Comparison of ENCODE assay signal across 26 cellular contexts in genomic region chr3:108404409-108404808, GRCh38.
DNase-seq lines count a peak whose midpoint lies in the region; ATAC-seq, FAIRE-seq and TF ChIP-seq lines count a peak whose summit lies in the region.
"Had no signal": no experiment of that assay in that cellular context is flagged by ENCODE, and none has a peak within 500 bp of the region (broad histone marks: within the 10 kb centered on the region; RNA-seq: fewer than 3 reads in every experiment).

No MANE protein-coding gene starts in this region.

- H2BK5ac ChIP-seq in mesendoderm (ENCODE audit: low read length), result no peak overlapping the region

- no peak for FAIRE-seq in astrocyte (lab: Jason Lieb, UNC)
- FAIRE-seq: HTR-8/SVneo had no signal

- H3K4me1 Mint-ChIP-seq in HFFc6 (ENCODE audit: low read depth), result peaks cover 41% of the 10 kb centered on the region
- peaks cover 27% of the 10 kb centered on the region for H3K4me1 Mint-ChIP-seq in astrocyte (ENCODE audit: low read depth, unreplicated experiment)
- H3K4me1 Mint-ChIP-seq in activated naive CD8-positive, alpha-beta T cell treated with anti-CD3 and anti-CD28 coated beads for 36 hours, result peaks cover 6% of the 10 kb centered on the region
- H3K4me1 Mint-ChIP-seq in activated CD8-positive, alpha-beta T cell treated with anti-CD3 and anti-CD28 coated beads for 36 hours (ENCODE audit: low read depth), result no peaks in the 10 kb centered on the region

- no peak overlapping the region for H3K9ac ChIP-seq in astrocyte (ENCODE audit: low read length)
- H3K9ac ChIP-seq in mesendoderm (ENCODE audit: low read length), result no peak overlapping the region

- no peaks in the 10 kb centered on the region for H3K36me3 ChIP-seq in astrocyte (ENCODE audit: insufficient read depth, low read length)
- no peaks in the 10 kb centered on the region for H3K36me3 ChIP-seq in mesendoderm (ENCODE audit: control insufficient read depth, insufficient read depth, low read length)
- H3K36me3 ChIP-seq: thoracic aorta had no signal

- H2AK5ac ChIP-seq in mesendoderm (ENCODE audit: low read length), result no peak overlapping the region

- no peak overlapping the region for H3K4ac ChIP-seq in mesendoderm (ENCODE audit: low read depth, low read length)

- no peak overlapping the region for H2BK15ac ChIP-seq in mesendoderm (replicated peaks; ENCODE audit: low read depth)

- H3K4me3 Mint-ChIP-seq in HFFc6, result no peak overlapping the region
- no peak overlapping the region for H3K4me3 Mint-ChIP-seq in astrocyte (ENCODE audit: unreplicated experiment)
- no peak overlapping the region for H3K4me3 Mint-ChIP-seq in activated naive CD8-positive, alpha-beta T cell treated with anti-CD3 and anti-CD28 coated beads for 36 hours
- no peak overlapping the region for H3K4me3 Mint-ChIP-seq in activated CD8-positive, alpha-beta T cell treated with anti-CD3 and anti-CD28 coated beads for 36 hours
- H3K4me3 Mint-ChIP-seq: CD4-positive, alpha-beta memory T cell; natural killer cell treated with Interleukin-12 subunit alpha and Interleukin-12 subunit beta and Interleukin-15 and Interleukin-18, amount 100 ng/mL, for 72 hours had no signal

- no peak overlapping the region for H4K8ac ChIP-seq in mesendoderm (ENCODE audit: low read depth, low read length)

- WGBS in mesendoderm (ENCODE audit: extremely low coverage, insufficient coverage, low lambda C conversion rate), result no CpG with 5 or more reads among the region's 2 CpGs

- peak; percentile 53 for DNase-seq in D341Med (ENCODE audit: low spot score)
- DNase-seq in HFFc6, result no peak
- DNase-seq in astrocyte (ENCODE audit: low read depth), result peak; percentile 22
- peak; percentile 45 for DNase-seq in mesendoderm
- no peak for DNase-seq in left lobe of liver (ENCODE audit: low spot score)
- no peak for DNase-seq in RKO (ENCODE audit: low spot score)
- no peak for DNase-seq in activated naive CD8-positive, alpha-beta T cell treated with anti-CD3 and anti-CD28 coated beads for 36 hours
- no peak for DNase-seq in activated CD8-positive, alpha-beta T cell treated with anti-CD3 and anti-CD28 coated beads for 36 hours
- DNase-seq: activated CD4-positive, alpha-beta T cell treated with anti-CD3 and anti-CD28 coated beads, Interleukin-2, amount 50 U/mL, for 1 hour; activated CD8-positive, alpha-beta memory T cell treated with anti-CD3 and anti-CD28 coated beads, Interleukin-2, amount 50 U/mL, for 4 hours; CD4-positive, alpha-beta memory T cell; DMS79; dorsolateral prefrontal cortex; foreskin melanocyte; Karpas-422; NCI-H2029 treated with DMSO at 0.1 percent for 48 hours; NCI-H526; posterior cingulate gyrus; Right ventricle myocardium superior; stimulated activated CD4-positive, alpha-beta T cell treated with anti-CD3 and anti-CD28 coated beads, Interleukin-2, amount 100 ng/mL, for 24 hours; stimulated activated naive CD4-positive, alpha-beta T cell; T-helper 1 cell had no signal

- no peak for ATAC-seq in left lobe of liver
- ATAC-seq in activated CD8-positive, alpha-beta T cell treated with anti-CD3 and anti-CD28 coated beads for 36 hours, result no peak
- ATAC-seq: natural killer cell treated with Interleukin-12 subunit alpha and Interleukin-12 subunit beta and Interleukin-15 and Interleukin-18, amount 100 ng/mL, for 72 hours had no signal

- H3K4me2 ChIP-seq in astrocyte (ENCODE audit: low read length) (peak overlapping the region; percentile 21), mesendoderm (ENCODE audit: low read length) (no peak overlapping the region)

- intact Hi-C loops in activated CD8-positive, alpha-beta T cell treated with anti-CD3 and anti-CD28 coated beads for 36 hours (cut with micrococcal nuclease), result loop anchor here (10.0 kb wide), 1 partner anchor 250 kb away; no protein-coding TSS in a partner anchor

- H3K4me3 ChIP-seq in astrocyte (ENCODE audit: insufficient read depth, low read depth, low read length), result no peak overlapping the region
- no peak overlapping the region for H3K4me3 ChIP-seq in mesendoderm (ENCODE audit: low read length)
- H3K4me3 ChIP-seq: dorsolateral prefrontal cortex, thoracic aorta had no signal

- H3K27ac Mint-ChIP-seq in HFFc6, result peak overlapping the region; percentile 22; the same call in 1 of the 2 replicates
- H3K27ac Mint-ChIP-seq in astrocyte (ENCODE audit: unreplicated experiment), result peak overlapping the region; percentile 54
- H3K27ac Mint-ChIP-seq in activated naive CD8-positive, alpha-beta T cell treated with anti-CD3 and anti-CD28 coated beads for 36 hours, result no peak overlapping the region
- H3K27ac Mint-ChIP-seq in activated CD8-positive, alpha-beta T cell treated with anti-CD3 and anti-CD28 coated beads for 36 hours, result no peak overlapping the region
- H3K27ac Mint-ChIP-seq: activated T-helper 2 cell treated with anti-CD3 and anti-CD28 coated beads, Interferon-gamma antibody, Interleukin-2, Interleukin-4, amounts not matched to agents 10 μg/mL and 5 μg/mL and 100 μg/mL, durations not matched to agents 14 hours and 24 hours and 36 hours; CD4-positive, alpha-beta memory T cell; natural killer cell treated with Interleukin-12 subunit alpha and Interleukin-12 subunit beta and Interleukin-15 and Interleukin-18, amount 100 ng/mL, for 72 hours had no signal

- H3K18ac ChIP-seq in mesendoderm (ENCODE audit: low read length), result no peak overlapping the region

- H3K9me3 Mint-ChIP-seq in HFFc6, result no peaks in the 10 kb centered on the region
- no peaks in the 10 kb centered on the region for H3K9me3 Mint-ChIP-seq in astrocyte (ENCODE audit: unreplicated experiment)
- peaks cover 1% of the 10 kb centered on the region for H3K9me3 Mint-ChIP-seq in activated naive CD8-positive, alpha-beta T cell treated with anti-CD3 and anti-CD28 coated beads for 36 hours
- no peaks in the 10 kb centered on the region for H3K9me3 Mint-ChIP-seq in activated CD8-positive, alpha-beta T cell treated with anti-CD3 and anti-CD28 coated beads for 36 hours
- H3K9me3 Mint-ChIP-seq: natural killer cell treated with Interleukin-12 subunit alpha and Interleukin-12 subunit beta and Interleukin-15 and Interleukin-18, amount 100 ng/mL, for 72 hours had no signal

- no peak overlapping the region for H2AFZ ChIP-seq in astrocyte (ENCODE audit: low read depth, low read length)

- H3K9me3 ChIP-seq in astrocyte (ENCODE audit: insufficient read depth, low read depth, low read length), result no peaks in the 10 kb centered on the region
- H3K9me3 ChIP-seq: thoracic aorta had no signal

- CTCF ChIA-PET in activated CD8-positive, alpha-beta T cell treated with anti-CD3 and anti-CD28 coated beads for 36 hours (lab: Charles Lee), result interaction anchor here (0.8 to 3.7 kb wide), 7 partner anchors 9 to 477 kb away, joined by 3 to 26 read pairs (median 3); no protein-coding TSS in a partner anchor

- H3K4me1 ChIP-seq in astrocyte (ENCODE audit: insufficient read depth, low read length) (peaks cover 8% of the 10 kb centered on the region), mesendoderm (ENCODE audit: control insufficient read depth, low read depth, low read length) (no peaks in the 10 kb centered on the region)

- H2BK120ac ChIP-seq in mesendoderm (ENCODE audit: low read depth, low read length), result no peak overlapping the region

- POLR2A ChIA-PET in activated CD8-positive, alpha-beta T cell treated with anti-CD3 and anti-CD28 coated beads for 36 hours (lab: Charles Lee), result no interaction called here

- H3K36me3 Mint-ChIP-seq in HFFc6 (ENCODE audit: low read depth) (no peaks in the 10 kb centered on the region), astrocyte (ENCODE audit: low read depth, unreplicated experiment) (no peaks in the 10 kb centered on the region)
- peaks cover 2% of the 10 kb centered on the region for H3K36me3 Mint-ChIP-seq in activated naive CD8-positive, alpha-beta T cell treated with anti-CD3 and anti-CD28 coated beads for 36 hours
- no peaks in the 10 kb centered on the region for H3K36me3 Mint-ChIP-seq in activated CD8-positive, alpha-beta T cell treated with anti-CD3 and anti-CD28 coated beads for 36 hours (ENCODE audit: low read depth)
- H3K36me3 Mint-ChIP-seq: CD4-positive, alpha-beta memory T cell; natural killer cell treated with Interleukin-12 subunit alpha and Interleukin-12 subunit beta and Interleukin-15 and Interleukin-18, amount 100 ng/mL, for 72 hours had no signal

- H3K79me1 ChIP-seq in mesendoderm (ENCODE audit: low read length), result no peaks in the 10 kb centered on the region

- H3K56ac ChIP-seq in mesendoderm (ENCODE audit: low read length), result no peak overlapping the region

- H4K5ac ChIP-seq in mesendoderm (ENCODE audit: low read length), result no peak overlapping the region

- no peaks in the 10 kb centered on the region for H4K20me1 ChIP-seq in astrocyte (ENCODE audit: insufficient read depth, low read length)

- peaks cover 4% of the 10 kb centered on the region; the same call in 1 of the 2 replicates for H3K27me3 Mint-ChIP-seq in HFFc6 (ENCODE audit: insufficient read depth)
- H3K27me3 Mint-ChIP-seq in astrocyte (ENCODE audit: low read depth, unreplicated experiment), result no peaks in the 10 kb centered on the region
- H3K27me3 Mint-ChIP-seq in activated naive CD8-positive, alpha-beta T cell treated with anti-CD3 and anti-CD28 coated beads for 36 hours, result no peaks in the 10 kb centered on the region
- no peaks in the 10 kb centered on the region for H3K27me3 Mint-ChIP-seq in activated CD8-positive, alpha-beta T cell treated with anti-CD3 and anti-CD28 coated beads for 36 hours
- H3K27me3 Mint-ChIP-seq: CD4-positive, alpha-beta memory T cell; natural killer cell treated with Interleukin-12 subunit alpha and Interleukin-12 subunit beta and Interleukin-15 and Interleukin-18, amount 100 ng/mL, for 72 hours had no signal

- H3K23ac ChIP-seq in mesendoderm (ENCODE audit: low read length), result no peak overlapping the region

- H3K27me3 ChIP-seq in astrocyte (ENCODE audit: insufficient read depth, low read length), result no peaks in the 10 kb centered on the region
- H3K27me3 ChIP-seq in mesendoderm (ENCODE audit: insufficient read depth, low read length, poor library complexity), result no peaks in the 10 kb centered on the region
- H3K27me3 ChIP-seq: dorsolateral prefrontal cortex had no signal

- no peak for TF ChIP-seq CTCF in HFFc6 (IDR thresholded peaks at IDR 0.05)
- no peak for TF ChIP-seq CTCF in astrocyte (IDR thresholded peaks at IDR 0.05; ENCODE audit: insufficient read depth, low read depth, low read length)
- no peak for TF ChIP-seq CTCF in activated CD8-positive, alpha-beta T cell treated with anti-CD3 and anti-CD28 coated beads for 36 hours (IDR thresholded peaks at IDR 0.05)

- H3K79me2 ChIP-seq in astrocyte (ENCODE audit: insufficient read depth, low read length) (no peaks in the 10 kb centered on the region), mesendoderm (ENCODE audit: control insufficient read depth, insufficient read depth, low read length) (no peaks in the 10 kb centered on the region)

- H3K27ac ChIP-seq in astrocyte (ENCODE audit: low read depth, low read length), result no peak overlapping the region
- H3K27ac ChIP-seq in mesendoderm (ENCODE audit: low read depth, low read length), result no peak overlapping the region
- H3K27ac ChIP-seq: dorsolateral prefrontal cortex, thoracic aorta had no signal

Comparison
In these comparisons a context has a peak if more than half of its experiments do, and no peak if none do; other contexts are left out.
1. DNase-seq: peak in D341Med (single experiment), astrocyte (single experiment) and mesendoderm (single experiment); none in HFFc6 (single experiment), left lobe of liver (single experiment), RKO (single experiment), activated naive CD8-positive, alpha-beta T cell treated with anti-CD3 and anti-CD28 coated beads for 36 hours (single experiment) and activated CD8-positive, alpha-beta T cell treated with anti-CD3 and anti-CD28 coated beads for 36 hours (single experiment).
2. H3K27ac Mint-ChIP-seq: peak in HFFc6 (single experiment) and astrocyte (single experiment); none in activated naive CD8-positive, alpha-beta T cell treated with anti-CD3 and anti-CD28 coated beads for 36 hours (single experiment) and activated CD8-positive, alpha-beta T cell treated with anti-CD3 and anti-CD28 coated beads for 36 hours (single experiment).